9 cellular contexts compared by ENCODE assay signal in genomic region chr10:71746344-71747037, GRCh38. TPM values are rescaled to one million over a fixed set of nuclear protein-coding genes. Genes with fewer than 3 reads are reported as not detected.
DNase-seq lines count a peak whose midpoint lies in the region; ATAC-seq and TF ChIP-seq lines count a peak whose summit lies in the region.
"Had no signal": no experiment of that assay in that cellular context is flagged by ENCODE, and none has a peak within 500 bp of the region (broad histone marks: within the 10 kb centered on the region; RNA-seq: fewer than 3 reads in every experiment).

No MANE protein-coding gene starts in this region.

- DNase-seq in CD4-positive, alpha-beta memory T cell = no peak
- DNase-seq in NB4 (ENCODE audit: low read depth) = peak; percentile 88
- DNase-seq in naive thymus-derived CD4-positive, alpha-beta T cell = no peak
- no peak for DNase-seq in activated effector memory CD4-positive, alpha-beta T cell treated with Interleukin-2 at 50 U/mL for 16 hours
- no peak for DNase-seq in NCI-H2029 treated with DMSO at 0.1 percent for 48 hours (lab: John Stamatoyannopoulos, UW)
- DNase-seq: IMR-90 had no signal

- intact Hi-C loops in CD4-positive, alpha-beta memory T cell (cut with micrococcal nuclease) = loop anchor here (10.0 kb wide), 1 partner anchor 338 kb away; the partner anchor contains the start of gene SPOCK2
- intact Hi-C loops in naive thymus-derived CD4-positive, alpha-beta T cell (cut with micrococcal nuclease) = loop anchor here (5.0 to 10.0 kb wide), 2 partner anchors 34 to 548 kb away; no protein-coding TSS in a partner anchor

- peaks cover 16 to 27% of the 10 kb centered on the region in 2 donors for H3K36me3 Mint-ChIP-seq in CD4-positive, alpha-beta memory T cell
- H3K36me3 Mint-ChIP-seq in naive thymus-derived CD4-positive, alpha-beta T cell = peaks cover 0 to 53% (median 12%) of the 10 kb centered on the region in 5 donors

- peak overlapping the region; percentile 58 for H3K27ac ChIP-seq in CD4-positive, alpha-beta memory T cell (ENCODE audit: low read depth, low read length)
- peak overlapping the region; percentile 83 for H3K27ac ChIP-seq in duodenal mucosa (ENCODE audit: low read depth, low read length)
- H3K27ac ChIP-seq in naive thymus-derived CD4-positive, alpha-beta T cell (ENCODE audit: low read depth, low read length) = peak overlapping the region; percentile 74

- no peaks in the 10 kb centered on the region for H3K27me3 ChIP-seq in CD4-positive, alpha-beta memory T cell (ENCODE audit: insufficient read depth, low read length)
- no peaks in the 10 kb centered on the region for H3K27me3 ChIP-seq in duodenal mucosa (ENCODE audit: control insufficient read depth in 1 of 2, insufficient read depth in 2 of 2, low read length in 2 of 2)
- H3K27me3 ChIP-seq in naive thymus-derived CD4-positive, alpha-beta T cell (ENCODE audit: control insufficient read depth in 2 of 2, insufficient read depth in 2 of 2, low read length in 2 of 2) = no peaks in the 10 kb centered on the region

- no peaks in the 10 kb centered on the region for H3K9me3 ChIP-seq in CD4-positive, alpha-beta memory T cell (ENCODE audit: control insufficient read depth in 1 of 2, low read length in 2 of 2)
- no peaks in the 10 kb centered on the region for H3K9me3 ChIP-seq in duodenal mucosa (ENCODE audit: control insufficient read depth in 1 of 2, low read length in 2 of 2)
- no peaks in the 10 kb centered on the region for H3K9me3 ChIP-seq in naive thymus-derived CD4-positive, alpha-beta T cell (ENCODE audit: control insufficient read depth in 2 of 3, low read length in 3 of 3)

- POLR2A ChIA-PET in CD4-positive, alpha-beta memory T cell (lab: Charles Lee; ENCODE audit: partially characterized antibody) = interaction anchor here (1.5 to 26.4 kb wide), 5 partner anchors 11 to 104 kb away, joined by 5 to 1191 read pairs (median 164); partner anchors contain the start of genes C10orf105, PSAP and VSIR
- POLR2A ChIA-PET in naive thymus-derived CD4-positive, alpha-beta T cell (lab: Charles Lee) = interaction anchor here (1.4 to 26.0 kb wide), 6 partner anchors 10 to 104 kb away, joined by 4 to 863 read pairs (median 51); partner anchors contain the start of genes C10orf105, PSAP and VSIR

- no peak for TF ChIP-seq POLR2A in NB4 (IDR thresholded peaks at IDR 0.05; ENCODE audit: extremely low read depth, insufficient read length)

- peaks cover 11% of the 10 kb centered on the region for H3K36me3 ChIP-seq in CD4-positive, alpha-beta memory T cell (ENCODE audit: insufficient read depth, low read length)
- H3K36me3 ChIP-seq in duodenal mucosa (ENCODE audit: control insufficient read depth in 1 of 2, insufficient read depth in 2 of 2, low read length in 2 of 2) = peaks cover 10 to 18% of the 10 kb centered on the region in 2 donors
- H3K36me3 ChIP-seq in naive thymus-derived CD4-positive, alpha-beta T cell (ENCODE audit: control insufficient read depth in 2 of 3, insufficient read depth in 3 of 3, low read length in 3 of 3) = peaks cover 0 to 15% (median 6%) of the 10 kb centered on the region in 3 experiments

- H3K9me3 Mint-ChIP-seq in CD4-positive, alpha-beta memory T cell = no peaks in the 10 kb centered on the region
- peaks cover 0 to 2% (median 0%) of the 10 kb centered on the region in 11 donors for H3K9me3 Mint-ChIP-seq in naive thymus-derived CD4-positive, alpha-beta T cell

- peaks cover 100% of the 10 kb centered on the region for H3K4me1 ChIP-seq in CD4-positive, alpha-beta memory T cell (ENCODE audit: insufficient read depth, low read length)
- peaks cover 70 to 73% of the 10 kb centered on the region in 2 donors for H3K4me1 ChIP-seq in duodenal mucosa (ENCODE audit: control insufficient read depth in 1 of 2, insufficient read depth in 2 of 2, low read length in 2 of 2)
- H3K4me1 ChIP-seq in naive thymus-derived CD4-positive, alpha-beta T cell (ENCODE audit: control insufficient read depth in 2 of 2, insufficient read depth in 2 of 2, low read length in 2 of 2) = peaks cover 93 to 99% of the 10 kb centered on the region in 2 donors

- peaks cover 74 to 98% (median 93%) of the 10 kb centered on the region in 4 donors for H3K4me1 Mint-ChIP-seq in CD4-positive, alpha-beta memory T cell
- peaks cover 76 to 98% (median 93%) of the 10 kb centered on the region in 7 donors for H3K4me1 Mint-ChIP-seq in naive thymus-derived CD4-positive, alpha-beta T cell

- peak; percentile 28 for TF ChIP-seq CTCF in NB4 (IDR thresholded peaks at IDR 0.05; ENCODE audit: low read depth, low read length)

- peak overlapping the region; percentile 31 to 32 for H3K9ac ChIP-seq in duodenal mucosa (ENCODE audit: low read depth in 1 of 2, low read length in 2 of 2)

- no peak for ATAC-seq in naive thymus-derived CD4-positive, alpha-beta T cell
- no peak for ATAC-seq in HG02588 (IDR thresholded peaks at IDR 0.05; ENCODE audit: unreplicated experiment)
- no peak for ATAC-seq in GM21367 (IDR thresholded peaks at IDR 0.05; ENCODE audit: unreplicated experiment)

- no peaks in the 10 kb centered on the region for H3K27me3 Mint-ChIP-seq in CD4-positive, alpha-beta memory T cell
- H3K27me3 Mint-ChIP-seq in naive thymus-derived CD4-positive, alpha-beta T cell = no peaks in the 10 kb centered on the region

- CTCF ChIA-PET in CD4-positive, alpha-beta memory T cell (lab: Charles Lee; ENCODE audit: partially characterized antibody) = interaction anchor here (1.0 to 10.0 kb wide), 11 partner anchors 10 to 431 kb away, joined by 3 to 64 read pairs (median 6); partner anchors contain the start of gene VSIR
- CTCF ChIA-PET in naive thymus-derived CD4-positive, alpha-beta T cell (lab: Charles Lee) = interaction anchor here (0.6 to 4.4 kb wide), 15 partner anchors 10 to 65 kb away, joined by 3 to 34 read pairs (median 4); partner anchors contain the start of gene VSIR

- peak overlapping the region; percentile 92 to 99 (median 98) for H3K27ac Mint-ChIP-seq in CD4-positive, alpha-beta memory T cell
- peak overlapping the region; percentile 95 to 99 (median 98) for H3K27ac Mint-ChIP-seq in naive thymus-derived CD4-positive, alpha-beta T cell

- H3K4me3 Mint-ChIP-seq in CD4-positive, alpha-beta memory T cell = peak overlapping the region in 7 of 8 donors; percentile 61 to 89 (median 68)
- peak overlapping the region; percentile 53 to 90 (median 76) for H3K4me3 Mint-ChIP-seq in naive thymus-derived CD4-positive, alpha-beta T cell

- H3K4me3 ChIP-seq in CD4-positive, alpha-beta memory T cell (ENCODE audit: low read length in 2 of 2) = no peak overlapping the region
- H3K4me3 ChIP-seq in NB4 (ENCODE audit: low read depth, low read length) (no peak overlapping the region), duodenal mucosa (ENCODE audit: low read depth in 1 of 2, low read length in 2 of 2) (no peak overlapping the region)
- H3K4me3 ChIP-seq in naive thymus-derived CD4-positive, alpha-beta T cell (ENCODE audit: low read length) = peak overlapping the region; percentile 40

RNA-seq across cellular contexts. Expression of gene VSIR, which starts 26.8 kb away (rescaled TPM):
- 10 to 100 TPM; 97.8 to 98.4 TPM for total RNA-seq in CD4-positive, alpha-beta memory T cell
- polyA plus RNA-seq in CD4-positive, alpha-beta memory T cell = 100 to 1,000 TPM; 350 to 372 TPM
- 100 to 1,000 TPM in 3 of 5 experiments, 10 to 100 TPM in 2; 91.1 to 271 (median 101) TPM for total RNA-seq in naive thymus-derived CD4-positive, alpha-beta T cell
- 100 to 1,000 TPM; 220 to 300 TPM for polyA plus RNA-seq in naive thymus-derived CD4-positive, alpha-beta T cell

RNA-seq across cellular contexts. Expression of gene C10orf105, which starts 26.9 kb away (rescaled TPM):
- under 1 TPM; 0.11 to 0.12 TPM for total RNA-seq in CD4-positive, alpha-beta memory T cell
- polyA plus RNA-seq in CD4-positive, alpha-beta memory T cell = under 1 TPM; 0.07 TPM
- total RNA-seq in naive thymus-derived CD4-positive, alpha-beta T cell = 1 to 10 TPM in 1 of 5 experiments, under 1 TPM in 4; 0.13 to 1.0 (median 0.19) TPM
- not detected for polyA plus RNA-seq in naive thymus-derived CD4-positive, alpha-beta T cell
- polyA plus RNA-seq: IMR-90 had no signal
